16 cellular contexts compared by ENCODE assay signal in genomic region chr16:87458424-87458915, GRCh38. TPM values are rescaled to one million over a fixed set of nuclear protein-coding genes. Genes with fewer than 3 reads are reported as not detected.
DNase-seq lines count a peak whose midpoint lies in the region; ATAC-seq and TF ChIP-seq lines count a peak whose summit lies in the region.
"Had no signal": no experiment of that assay in that cellular context is flagged by ENCODE, and none has a peak within 500 bp of the region (broad histone marks: within the 10 kb centered on the region; RNA-seq: fewer than 3 reads in every experiment).

No MANE protein-coding gene starts in this region.

- no peak overlapping the region for H3K56ac ChIP-seq in IMR-90 (ENCODE audit: extremely low read depth, insufficient read depth, low read length)

- H3K23ac ChIP-seq in IMR-90 (ENCODE audit: low read depth, low read length): peak overlapping the region; percentile 46

- H3K4ac ChIP-seq in IMR-90 (ENCODE audit: low read depth, low read length): peak overlapping the region; percentile 77

- H3K4me1 ChIP-seq in BE2C (peaks cover 16% of the 10 kb centered on the region), IMR-90 (ENCODE audit: control insufficient read depth, insufficient read depth, low read length) (peaks cover 16% of the 10 kb centered on the region), endodermal cell (ENCODE audit: control insufficient read depth, insufficient read depth, low read length) (no peaks in the 10 kb centered on the region), osteoblast (ENCODE audit: insufficient read depth, low read length) (peaks cover 26% of the 10 kb centered on the region), tibial nerve (peaks cover 0 to 59% (median 18%) of the 10 kb centered on the region in 4 donors)

- 100% methylated on average over 18 of the region's 23 CpGs; no CpG with 5 or more reads in 1 of the 2 experiments for WGBS in IMR-90 (ENCODE audit: extremely low coverage in 2 of 2, insufficient read length in 1 of 2), 2 experiments
- WGBS in endodermal cell (ENCODE audit: insufficient coverage in 1 of 2, insufficient read length in 1 of 2), 2 experiments: 87 to 97% methylated on average over 7 to 23 of the region's 23 CpGs
- 88 to 90% methylated on average over 23 of the region's 23 CpGs for WGBS in tibial nerve, 2 donors

- peak overlapping the region; percentile 55; the same call in 2 of the 3 replicates for H2BK15ac ChIP-seq in IMR-90 (ENCODE audit: low read depth, low read length)

- no peak for ATAC-seq in IMR-90 (ENCODE audit: low read depth)

- no peak for TF ChIP-seq EP300 in tibial nerve (IDR thresholded peaks at IDR 0.05)

- H3K18ac ChIP-seq in IMR-90 (ENCODE audit: low read depth, low read length): no peak overlapping the region; the same call in 1 of the 2 replicates

- H3K14ac ChIP-seq in IMR-90 (replicated peaks; ENCODE audit: low read depth, low read length): peak overlapping the region; percentile 29; the same call in 1 of the 2 replicates

- H3K27ac Mint-ChIP-seq in endodermal cell: peak overlapping the region; percentile 80
- H3K27ac Mint-ChIP-seq: natural killer cell treated with Interleukin-12 subunit alpha and Interleukin-12 subunit beta and Interleukin-15 and Interleukin-18, amount 100 ng/mL, for 72 hours had no signal

- CTCF ChIA-PET in IMR-90 (lab: Yijun Ruan, JAX): no interaction called here

- peak overlapping the region; percentile 47 for H3K27ac ChIP-seq in IMR-90 (ENCODE audit: insufficient read depth, low read length)
- peak overlapping the region; percentile 32 for H3K27ac ChIP-seq in endodermal cell (ENCODE audit: low read depth, low read length)
- H3K27ac ChIP-seq in osteoblast (ENCODE audit: low read depth, low read length): peak overlapping the region; percentile 99
- H3K27ac ChIP-seq in tibial nerve: peak overlapping the region in 2 of 4 donors; percentile 12 to 14

- intact Hi-C loops in IMR-90 (cut with micrococcal nuclease): no loop called here

- peak overlapping the region; percentile 52 for H2AFZ ChIP-seq in IMR-90 (replicated peaks; ENCODE audit: low read length, poor library complexity)
- H2AFZ ChIP-seq in osteoblast (ENCODE audit: low read length): no peak overlapping the region

- H4K91ac ChIP-seq in IMR-90 (ENCODE audit: insufficient read depth, low read depth, low read length): peak overlapping the region; percentile 48; the same call in 1 of the 2 replicates

- H3K9me1 ChIP-seq in IMR-90 (ENCODE audit: insufficient read depth, low read length): peaks cover 21% of the 10 kb centered on the region

- peak overlapping the region; percentile 81 for H2AK5ac ChIP-seq in IMR-90 (ENCODE audit: low read depth, low read length)

- no peak overlapping the region for H3K4me3 Mint-ChIP-seq in endodermal cell

- H3K9me3 ChIP-seq in BE2C (no peaks in the 10 kb centered on the region), IMR-90 (ENCODE audit: control insufficient read depth, insufficient read depth, low read length) (no peaks in the 10 kb centered on the region), endodermal cell (ENCODE audit: control insufficient read depth, low read length) (no peaks in the 10 kb centered on the region), osteoblast (ENCODE audit: low read depth, low read length) (no peaks in the 10 kb centered on the region), tibial nerve (no peaks in the 10 kb centered on the region)
- H3K9me3 ChIP-seq: sigmoid colon had no signal

- H3K4me2 ChIP-seq in IMR-90 (ENCODE audit: low read depth, low read length): no peak overlapping the region
- H3K4me2 ChIP-seq in osteoblast (ENCODE audit: insufficient read depth, low read length): peak overlapping the region; percentile 81

- H2AK9ac ChIP-seq in IMR-90 (replicated peaks; ENCODE audit: low read depth, low read length, poor library complexity): peak overlapping the region; percentile 46

- POLR2A ChIA-PET in IMR-90 (lab: Charles Lee; ENCODE audit: unreplicated experiment): no interaction called here

- no peaks in the 10 kb centered on the region for H3K27me3 Mint-ChIP-seq in endodermal cell (ENCODE audit: insufficient read depth)
- H3K27me3 Mint-ChIP-seq: natural killer cell treated with Interleukin-12 subunit alpha and Interleukin-12 subunit beta and Interleukin-15 and Interleukin-18, amount 100 ng/mL, for 72 hours had no signal

- H2BK20ac ChIP-seq in IMR-90 (ENCODE audit: low read depth, low read length): peak overlapping the region; percentile 75

- H3K27me3 ChIP-seq in BE2C: no peaks in the 10 kb centered on the region
- no peaks in the 10 kb centered on the region for H3K27me3 ChIP-seq in IMR-90 (ENCODE audit: control insufficient read depth, insufficient read depth, low read length)
- no peaks in the 10 kb centered on the region for H3K27me3 ChIP-seq in endodermal cell (ENCODE audit: control insufficient read depth, insufficient read depth, low read length, poor library complexity, severe bottlenecking)
- no peaks in the 10 kb centered on the region for H3K27me3 ChIP-seq in osteoblast (ENCODE audit: insufficient read depth, low read length)
- no peaks in the 10 kb centered on the region for H3K27me3 ChIP-seq in tibial nerve
- H3K27me3 ChIP-seq: sigmoid colon had no signal

- peak overlapping the region in 1 of 2 experiments; percentile 26; a peak in 1 of 4 replicates for H4K8ac ChIP-seq in IMR-90 (ENCODE audit: low read depth in 2 of 2, low read length in 2 of 2)

- TF ChIP-seq RAD21 in IMR-90 (IDR thresholded peaks at IDR 0.05; ENCODE audit: low read length): no peak

- no TSS peak for BruUV-seq in IMR-90 (replicated peaks; lab: Mats Ljungman, UMichigan)

- peaks cover 69% of the 10 kb centered on the region for H3K79me2 ChIP-seq in osteoblast (ENCODE audit: insufficient read depth, low read length)

- in situ Hi-C loops in IMR-90 (cut with MboI; ENCODE audit: low sequenced_read_pairs): no loop called here

- H4K5ac ChIP-seq in IMR-90 (ENCODE audit: low read depth, low read length): 0 out of 2 replicates have a peak overlapping the region, but pooled peaks have one; percentile 30

- TF ChIP-seq CTCF in BE2C (IDR thresholded peaks at IDR 0.05; ENCODE audit: low read depth, low read length): no peak
- no peak for TF ChIP-seq CTCF in IMR-90 (conservative IDR thresholded peaks at IDR 0.05; ENCODE audit: low read depth, low read length)
- TF ChIP-seq CTCF in endodermal cell (conservative IDR thresholded peaks at IDR 0.05): no peak
- no peak for TF ChIP-seq CTCF in osteoblast (IDR thresholded peaks at IDR 0.05; ENCODE audit: extremely low read depth, low read depth, low read length)
- no peak for TF ChIP-seq CTCF in tibial nerve (IDR thresholded peaks at IDR 0.05)

- no peaks in the 10 kb centered on the region for H3K9me3 Mint-ChIP-seq in endodermal cell
- H3K9me3 Mint-ChIP-seq: natural killer cell treated with Interleukin-12 subunit alpha and Interleukin-12 subunit beta and Interleukin-15 and Interleukin-18, amount 100 ng/mL, for 72 hours had no signal

- peaks cover 25 to 61% of the 10 kb centered on the region in 2 experiments for H3K79me1 ChIP-seq in IMR-90 (ENCODE audit: low read depth in 1 of 2, low read length in 2 of 2)

- dilution Hi-C loops in IMR-90 (cut with HindIII; ENCODE audit: low sequenced_read_pairs, unreplicated experiment): no loop called here

- peak overlapping the region; percentile 35 for H2BK5ac ChIP-seq in IMR-90 (ENCODE audit: low read depth, low read length, poor library complexity, severe bottlenecking)

- peak overlapping the region; percentile 91 for H2BK120ac ChIP-seq in IMR-90 (ENCODE audit: low read depth, low read length)

- H3K36me3 Mint-ChIP-seq in endodermal cell (ENCODE audit: low read depth): peaks cover 43% of the 10 kb centered on the region

- H3K36me3 ChIP-seq in BE2C: peaks cover 47% of the 10 kb centered on the region
- H3K36me3 ChIP-seq in IMR-90 (ENCODE audit: control insufficient read depth, insufficient read depth, low read length): peaks cover 20% of the 10 kb centered on the region
- peaks cover 55% of the 10 kb centered on the region for H3K36me3 ChIP-seq in endodermal cell (ENCODE audit: control insufficient read depth, insufficient read depth, low read length)
- H3K36me3 ChIP-seq in osteoblast (ENCODE audit: insufficient read depth, low read length): peaks cover 22% of the 10 kb centered on the region
- peaks cover 0 to 53% (median 0%) of the 10 kb centered on the region in 3 donors for H3K36me3 ChIP-seq in tibial nerve

- TF ChIP-seq POLR2A in IMR-90 (IDR thresholded peaks at IDR 0.05; ENCODE audit: low read depth, low read length): no peak
- TF ChIP-seq POLR2A in tibial nerve (IDR thresholded peaks at IDR 0.05): no peak

- H3K9ac ChIP-seq in IMR-90 (ENCODE audit: low read depth, low read length) (no peak overlapping the region), endodermal cell (ENCODE audit: extremely low read depth, low read length, poor library complexity, severe bottlenecking) (no peak overlapping the region)

- H3K4me3 ChIP-seq in BE2C (ENCODE audit: low read depth, low read length) (no peak overlapping the region), IMR-90 (ENCODE audit: insufficient read depth, low read depth, low read length) (no peak overlapping the region), endodermal cell (ENCODE audit: low read length) (no peak overlapping the region), osteoblast (ENCODE audit: insufficient read depth, low read length) (peak overlapping the region; percentile 38), tibial nerve (no peak overlapping the region)
- H3K4me3 ChIP-seq: sigmoid colon had no signal

- DNase-seq in BE2C (peak; percentile 45), IMR-90 (no peak), endodermal cell (no peak), osteoblast (ENCODE audit: insufficient read length, low spot score, missing footprints) (no peak), middle frontal gyrus (ENCODE audit: extremely low spot score, low spot score) (no peak), tibial nerve (ENCODE audit: low spot score in 2 of 2) (no peak), 8988T (no peak), NCI-H446 treated with DMSO at 0.1 percent for 48 hours (lab: John Stamatoyannopoulos, UW) (no peak)
- DNase-seq: activated naive CD4-positive, alpha-beta T cell treated with anti-CD3 and anti-CD28 coated beads, Interleukin-2, amount 50 U/mL, for 16 hours; DND-41; erythroblast; NCI-H187; NCI-H510A; OCI-M1; sigmoid colon had no signal

- H4K20me1 ChIP-seq in IMR-90 (ENCODE audit: insufficient read depth, low read length) (peaks cover 14% of the 10 kb centered on the region), osteoblast (ENCODE audit: insufficient read depth, low read length) (peaks cover 14% of the 10 kb centered on the region)

- no peaks in the 10 kb centered on the region for H3K4me1 Mint-ChIP-seq in endodermal cell

TF ChIP-seq in IMR-90, 13 proteins besides CTCF, POLR2A, EP300 and RAD21 (continues in another document):
- no peak for TF ChIP-seq FOS (IDR thresholded peaks at IDR 0.05; ENCODE audit: low read depth, low read length)

RNA-seq across cellular contexts. Expression of gene ZCCHC14, which starts 34.4 kb away (rescaled TPM):
- polyA plus RNA-seq in BE2C (2012; ENCODE audit: insufficient read depth, insufficient read length, low read depth): 25.0 TPM
- total RNA-seq in IMR-90 (2012; rRNA removed) (2.5 and 2.8 TPM in 2 replicates), endodermal cell (10 to 100 TPM; 27.3 to 33.7 TPM), osteoblast (36.9 and 41.8 TPM in 2 replicates), tibial nerve (10 to 100 TPM; 15.3 to 45.8 (median 25.8) TPM)
- 5.3 and 7.4 TPM in 2 replicates for polyA plus RNA-seq in IMR-90 (2012; rRNA removed)
- 3.1 and 5.0 TPM in 2 replicates for polyA plus RNA-seq in IMR-90 (2012; cell fraction: cytosol; rRNA removed)
- 18.4 and 27.2 TPM in 2 replicates for polyA plus RNA-seq in IMR-90 (2012; cell fraction: nucleus; rRNA removed; ENCODE audit: low replicate concordance)
- polyA plus RNA-seq in endodermal cell (2013, experiment 1 of 2): 32.5 TPM
- 30.0 TPM for polyA plus RNA-seq in endodermal cell (2013, experiment 2 of 2)
